1 cellular context compared by ENCODE assay signal in genomic region chrX:134933911-134934310, GRCh38.
TF ChIP-seq lines count a peak whose summit lies in the region.

No MANE protein-coding gene starts in this region.

TF ChIP-seq in K562, 482 proteins besides CTCF, POLR2A, EP300 and RAD21 (continued from another document):
- no peak for TF ChIP-seq MEIS2 (IDR thresholded peaks at IDR 0.05; ENCODE audit: partially characterized antibody)
